In the genomic region with DNA sequence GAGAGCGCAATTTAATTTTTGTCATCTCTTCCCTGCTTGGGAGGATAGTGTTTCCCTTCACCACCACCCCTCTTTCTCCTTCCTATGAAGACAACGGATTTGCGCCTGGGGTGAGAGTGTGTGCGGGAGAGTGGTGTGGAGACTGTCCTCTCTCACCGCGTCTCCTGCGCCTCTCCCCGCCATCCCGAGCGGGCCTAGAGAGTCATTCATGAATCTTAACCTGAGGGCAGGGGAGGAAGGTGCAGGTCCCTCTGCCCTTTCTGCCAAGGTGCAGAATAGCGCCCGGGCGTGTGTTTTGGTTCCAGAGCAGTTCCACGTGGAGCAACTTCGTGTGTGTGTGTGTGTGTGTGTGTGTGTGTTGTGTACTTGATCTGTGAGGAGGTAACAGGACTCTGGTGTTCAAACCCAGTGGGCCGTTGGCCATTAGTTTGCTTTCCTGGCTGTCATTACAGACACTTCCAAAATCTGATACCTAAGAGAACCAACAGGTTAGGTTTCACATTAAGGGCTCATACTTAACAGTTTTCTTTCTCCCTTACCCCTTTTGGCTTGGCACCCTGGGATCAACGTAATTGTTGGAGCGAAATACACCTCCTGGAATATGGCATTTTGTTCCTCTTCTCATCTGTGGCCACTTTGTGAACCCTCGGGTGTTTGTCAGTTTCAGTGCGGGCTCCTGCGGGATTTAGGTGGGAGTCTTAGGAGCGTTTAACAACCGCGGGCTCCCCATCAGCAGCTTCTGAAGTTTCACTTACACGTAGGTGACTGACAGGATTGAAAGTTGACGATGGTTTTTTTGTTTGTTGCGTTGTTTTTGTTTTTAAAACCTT, we compare ENCODE assay signal across 7 cellular contexts. TPM values are rescaled to one million over a fixed set of nuclear protein-coding genes. Genes with fewer than 3 reads are reported as not detected.
DNase-seq lines count a peak whose midpoint lies in the region; ATAC-seq and TF ChIP-seq lines count a peak whose summit lies in the region.

No MANE protein-coding gene starts in this region.

- ATAC-seq in WTC11 (peak; percentile 40), HG03442 (IDR thresholded peaks at IDR 0.05; ENCODE audit: unreplicated experiment) (no peak)

- H3K4me1 Mint-ChIP-seq in WTC11: peaks cover 41% of the 10 kb centered on the region

- no peaks in the 10 kb centered on the region for H3K9me3 Mint-ChIP-seq in WTC11

- peak; percentile 29 for DNase-seq in WTC11 (ENCODE audit: low spot score)
- peak; percentile 24 for DNase-seq in iPS-NIHi11 (ENCODE audit: low spot score)
- no peak for DNase-seq in suprapubic skin (ENCODE audit: low spot score in 2 of 2)
- no peak for DNase-seq in SKM-1 treated with dmso at 0.1 percent for 144 hours (lab: John Stamatoyannopoulos, UW; ENCODE audit: unreplicated experiment)
- no peak for DNase-seq in stimulated activated CD8-positive, alpha-beta memory T cell treated with anti-CD3 and anti-CD28 coated beads, Interleukin-4, amount 100 ng/mL, for 48 hours

- no peaks in the 10 kb centered on the region for H3K36me3 ChIP-seq in suprapubic skin

- peak overlapping the region; percentile 48 for H3K4me3 ChIP-seq in suprapubic skin

- POLR2A ChIA-PET in WTC11 (lab: Charles Lee): no interaction called here

- H3K27me3 Mint-ChIP-seq in WTC11 (ENCODE audit: low read depth): peaks cover 80% of the 10 kb centered on the region

- WGBS in suprapubic skin: 8% methylated on average over 25 of the region's 27 CpGs

- peaks cover 26% of the 10 kb centered on the region for H3K4me1 ChIP-seq in suprapubic skin

- no peaks in the 10 kb centered on the region for H3K36me3 Mint-ChIP-seq in WTC11

- TF ChIP-seq CTCF in WTC11 (IDR thresholded peaks at IDR 0.05): no peak
- no peak for TF ChIP-seq CTCF in suprapubic skin (IDR thresholded peaks at IDR 0.05)

- CTCF ChIA-PET in WTC11 (lab: Charles Lee): interaction anchor here (0.6 kb wide), 1 partner anchor 445 kb away, joined by 3 read pairs; no protein-coding TSS in a partner anchor

- TF ChIP-seq EP300 in Ishikawa (IDR thresholded peaks at IDR 0.05; ENCODE audit: borderline replicate concordance) (peak; percentile 67; the same call in 1 of the 2 replicates), suprapubic skin (IDR thresholded peaks at IDR 0.05) (no peak)

- peak overlapping the region; percentile 76 for H3K4me3 Mint-ChIP-seq in WTC11

- TF ChIP-seq RAD21 in Ishikawa (IDR thresholded peaks at IDR 0.05; ENCODE audit: low read depth): no peak

- no peaks in the 10 kb centered on the region for H3K9me3 ChIP-seq in suprapubic skin

- H3K27ac Mint-ChIP-seq in WTC11: no peak overlapping the region

- H3K27me3 ChIP-seq in suprapubic skin: peaks cover 75% of the 10 kb centered on the region

- H3K27ac ChIP-seq in suprapubic skin: no peak overlapping the region

- no peak for TF ChIP-seq POLR2A in suprapubic skin (IDR thresholded peaks at IDR 0.05)

TF ChIP-seq in Ishikawa, 13 proteins besides CTCF, POLR2A, EP300 and RAD21 (continues in another document):
- TF ChIP-seq FOXM1 (IDR thresholded peaks at IDR 0.05; ENCODE audit: borderline replicate concordance, low read depth) (peak; percentile 22; the same call in 1 of the 2 replicates), TAF1 (IDR thresholded peaks at IDR 0.05; ENCODE audit: low read depth) (peak; percentile 23; the same call in 1 of the 2 replicates), EGR1 (IDR thresholded peaks at IDR 0.05) (no peak), TCF12 (IDR thresholded peaks at IDR 0.05; ENCODE audit: low read depth) (peak; percentile 62; the same call in 1 of the 2 replicates), TEAD4 (IDR thresholded peaks at IDR 0.05) (peak; percentile 13; the same call in 1 of the 2 replicates), YY1 (IDR thresholded peaks at IDR 0.05; ENCODE audit: low read depth) (no peak; the same call in 1 of the 2 replicates), ZBTB7A (IDR thresholded peaks at IDR 0.05; ENCODE audit: low read depth) (no peak), USF1 (IDR thresholded peaks at IDR 0.05) (no peak), NFIC (IDR thresholded peaks at IDR 0.05) (peak; percentile 49)
- TF ChIP-seq, protein P1, sequence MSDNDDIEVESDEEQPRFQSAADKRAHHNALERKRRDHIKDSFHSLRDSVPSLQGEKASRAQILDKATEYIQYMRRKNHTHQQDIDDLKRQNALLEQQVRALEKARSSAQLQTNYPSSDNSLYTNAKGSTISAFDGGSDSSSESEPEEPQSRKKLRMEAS (IDR thresholded peaks at IDR 0.05): peak; percentile 86

TF ChIP-seq in WTC11, 78 proteins besides CTCF, POLR2A, EP300 and RAD21:
- TF ChIP-seq, protein P2, sequence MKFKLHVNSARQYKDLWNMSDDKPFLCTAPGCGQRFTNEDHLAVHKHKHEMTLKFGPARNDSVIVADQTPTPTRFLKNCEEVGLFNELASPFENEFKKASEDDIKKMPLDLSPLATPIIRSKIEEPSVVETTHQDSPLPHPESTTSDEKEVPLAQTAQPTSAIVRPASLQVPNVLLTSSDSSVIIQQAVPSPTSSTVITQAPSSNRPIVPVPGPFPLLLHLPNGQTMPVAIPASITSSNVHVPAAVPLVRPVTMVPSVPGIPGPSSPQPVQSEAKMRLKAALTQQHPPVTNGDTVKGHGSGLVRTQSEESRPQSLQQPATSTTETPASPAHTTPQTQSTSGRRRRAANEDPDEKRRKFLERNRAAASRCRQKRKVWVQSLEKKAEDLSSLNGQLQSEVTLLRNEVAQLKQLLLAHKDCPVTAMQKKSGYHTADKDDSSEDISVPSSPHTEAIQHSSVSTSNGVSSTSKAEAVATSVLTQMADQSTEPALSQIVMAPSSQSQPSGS (CRISPR knock-in tag; IDR thresholded peaks at IDR 0.05; ENCODE audit: borderline replicate concordance, low read depth): no peak
- TF ChIP-seq OVOL2 (CRISPR knock-in tag; IDR thresholded peaks at IDR 0.05; ENCODE audit: borderline replicate concordance) (no peak), SP1 (CRISPR knock-in tag; conservative IDR thresholded peaks at IDR 0.05) (no peak), ZNF423 (CRISPR knock-in tag; IDR thresholded peaks at IDR 0.05) (no peak), CREB1 (CRISPR knock-in tag; IDR thresholded peaks at IDR 0.05) (no peak), FOXJ3 (CRISPR knock-in tag; IDR thresholded peaks at IDR 0.05; ENCODE audit: borderline replicate concordance) (no peak)
- TF ChIP-seq, protein P3, sequence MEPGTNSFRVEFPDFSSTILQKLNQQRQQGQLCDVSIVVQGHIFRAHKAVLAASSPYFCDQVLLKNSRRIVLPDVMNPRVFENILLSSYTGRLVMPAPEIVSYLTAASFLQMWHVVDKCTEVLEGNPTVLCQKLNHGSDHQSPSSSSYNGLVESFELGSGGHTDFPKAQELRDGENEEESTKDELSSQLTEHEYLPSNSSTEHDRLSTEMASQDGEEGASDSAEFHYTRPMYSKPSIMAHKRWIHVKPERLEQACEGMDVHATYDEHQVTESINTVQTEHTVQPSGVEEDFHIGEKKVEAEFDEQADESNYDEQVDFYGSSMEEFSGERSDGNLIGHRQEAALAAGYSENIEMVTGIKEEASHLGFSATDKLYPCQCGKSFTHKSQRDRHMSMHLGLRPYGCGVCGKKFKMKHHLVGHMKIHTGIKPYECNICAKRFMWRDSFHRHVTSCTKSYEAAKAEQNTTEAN (CRISPR knock-in tag; IDR thresholded peaks at IDR 0.05): no peak

RNA-seq across cellular contexts. Expression of gene EYA4, which starts 1.8 kb away (rescaled TPM):
- total RNA-seq in WTC11 (2021) (0.14 to 0.32 TPM (median 0.24 TPM) in 3 replicates), suprapubic skin (1 to 10 TPM in 1 of 4 donors, under 1 TPM in 2, not detected in 1; 0.10 to 3.4 (median 0.23) TPM)

Comparison
In these comparisons a context has a peak if more than half of its experiments do, and no peak if none do; other contexts are left out.
1. DNase-seq: peak in WTC11 (single experiment) and iPS-NIHi11 (single experiment); none in suprapubic skin (0 of 2), SKM-1 treated with dmso at 0.1 percent for 144 hours (single experiment) and stimulated activated CD8-positive, alpha-beta memory T cell treated with anti-CD3 and anti-CD28 coated beads, Interleukin-4, amount 100 ng/mL, for 48 hours (single experiment).